In genomic region chr16:12900599-12901203, GRCh38 we compare ENCODE assay signal across 13 cellular contexts. TPM values are rescaled to one million over a fixed set of nuclear protein-coding genes. Genes with fewer than 3 reads are reported as not detected.
DNase-seq lines count a peak whose midpoint lies in the region; ATAC-seq and TF ChIP-seq lines count a peak whose summit lies in the region.
"Had no signal": no experiment of that assay in that cellular context is flagged by ENCODE, and none has a peak within 500 bp of the region (broad histone marks: within the 10 kb centered on the region; RNA-seq: fewer than 3 reads in every experiment).

No MANE protein-coding gene starts in this region.

- H3K36me3 ChIP-seq in PC-9 (ENCODE audit: low read depth) (peaks cover 5% of the 10 kb centered on the region), neuronal stem cell (replicated peaks in 1 of 2; ENCODE audit: control insufficient read depth in 2 of 2, insufficient read depth in 2 of 2, low read length in 2 of 2) (no peaks in the 10 kb centered on the region), tibial nerve (no peaks in the 10 kb centered on the region)
- H3K36me3 ChIP-seq: brain microvascular endothelial cell had no signal

- H3K79me1 ChIP-seq in neuronal stem cell (ENCODE audit: low read depth, low read length): peaks cover 9% of the 10 kb centered on the region

- CTCF ChIA-PET in PC-9 (lab: Charles Lee): interaction anchor here (0.7 kb wide), 1 partner anchor 45 kb away, joined by 4 read pairs; no protein-coding TSS in a partner anchor

- H3K9ac ChIP-seq in neuronal stem cell (ENCODE audit: low read depth, low read length, poor library complexity): peak overlapping the region; percentile 88

- WGBS in neuronal stem cell (ENCODE audit: extremely low coverage in 2 of 2, insufficient read length in 2 of 2, insufficient replicate concordance in 1 of 2), 2 donors: no CpG with 5 or more reads among the region's 37 CpGs
- WGBS in tibial nerve, 2 donors: 5% methylated on average over 22 to 31 of the region's 37 CpGs

- H3K4me2 ChIP-seq in PC-9: peak overlapping the region; percentile 83
- H3K4me2 ChIP-seq in neuronal stem cell (ENCODE audit: insufficient read depth, low read length, poor library complexity, severe bottlenecking): peak overlapping the region; percentile 98

- peak overlapping the region; percentile 84 for H3K4me3 Mint-ChIP-seq in glutamatergic neuron (ENCODE audit: unreplicated experiment)

- H3F3A ChIP-seq in PC-9 (ENCODE audit: insufficient read depth, low read depth): peaks cover 29% of the 10 kb centered on the region

- intact Hi-C loops in PC-9 (cut with micrococcal nuclease; ENCODE audit: unreplicated experiment): loop anchor here (5.0 to 10.0 kb wide), 3 partner anchors 77 to 806 kb away; no protein-coding TSS in a partner anchor

- H3K18ac ChIP-seq in neuronal stem cell (ENCODE audit: low read length): peak overlapping the region; percentile 96

- H3K27ac ChIP-seq in PC-9: peak overlapping the region; percentile 99
- H3K27ac ChIP-seq in neuronal stem cell (replicated peaks; ENCODE audit: low read length): no peak overlapping the region
- no peak overlapping the region for H3K27ac ChIP-seq in tibial nerve
- H3K27ac ChIP-seq: brain microvascular endothelial cell, C4-2B had no signal

- H3K79me2 ChIP-seq in PC-9 (ENCODE audit: low read depth): peaks cover 67% of the 10 kb centered on the region

- H3K4me3 ChIP-seq in PC-9: peak overlapping the region; percentile 75
- peak overlapping the region in 1 of 2 donors; percentile 74 for H3K4me3 ChIP-seq in neuronal stem cell (ENCODE audit: low read length in 2 of 2)
- H3K4me3 ChIP-seq in tibial nerve: peak overlapping the region in 1 of 4 donors; percentile 42

- H3K4me1 ChIP-seq in PC-9 (replicated peaks; ENCODE audit: insufficient read depth) (peaks cover 47% of the 10 kb centered on the region), neuronal stem cell (ENCODE audit: control insufficient read depth in 2 of 2, insufficient read depth in 1 of 2, low read depth in 1 of 2, low read length in 2 of 2) (peaks cover 0 to 7% of the 10 kb centered on the region in 2 donors), tibial nerve (peaks cover 0 to 32% (median 0%) of the 10 kb centered on the region in 4 donors)

- H2BK15ac ChIP-seq in neuronal stem cell (ENCODE audit: low read length): peak overlapping the region; percentile 93

- H3K27me3 ChIP-seq in PC-9 (ENCODE audit: insufficient read depth, low read depth): no peaks in the 10 kb centered on the region
- H3K27me3 ChIP-seq in neuronal stem cell (ENCODE audit: control insufficient read depth in 3 of 3, insufficient read depth in 3 of 3, low read depth in 1 of 3, low read length in 3 of 3): peaks cover 0 to 73% (median 7%) of the 10 kb centered on the region in 3 experiments
- peaks cover 0 to 62% of the 10 kb centered on the region in 2 donors for H3K27me3 ChIP-seq in tibial nerve

- no peak for TF ChIP-seq POLR2A in tibial nerve (IDR thresholded peaks at IDR 0.05)

- H3K9me3 ChIP-seq in PC-9 (ENCODE audit: insufficient read depth, low read depth): no peaks in the 10 kb centered on the region
- no peaks in the 10 kb centered on the region for H3K9me3 ChIP-seq in neuronal stem cell (replicated peaks in 1 of 2; ENCODE audit: control insufficient read depth in 2 of 2, insufficient read depth in 1 of 2, low read depth in 1 of 2, low read length in 2 of 2)
- H3K9me3 ChIP-seq in tibial nerve: no peaks in the 10 kb centered on the region

- H3K27me3 Mint-ChIP-seq in glutamatergic neuron (ENCODE audit: unreplicated experiment): peaks cover 8% of the 10 kb centered on the region

- peak overlapping the region; percentile 36 for H3K27ac Mint-ChIP-seq in glutamatergic neuron (ENCODE audit: unreplicated experiment)

- H3K14ac ChIP-seq in neuronal stem cell (ENCODE audit: low read length): peak overlapping the region; percentile 85

- no peak for TF ChIP-seq EP300 in tibial nerve (IDR thresholded peaks at IDR 0.05)

- H2BK5ac ChIP-seq in neuronal stem cell (ENCODE audit: low read length): no peak overlapping the region

- DNase-seq in ELF-1 (ENCODE audit: low read depth, low spot score): peak; percentile 21
- DNase-seq in PC-9: peak in 1 of 2 experiments; percentile 37
- peak; percentile 50 for DNase-seq in glutamatergic neuron
- DNase-seq in neuronal stem cell (ENCODE audit: low spot score): no peak
- no peak for DNase-seq in NCI-H345 treated with DMSO at 0.1 percent for 48 hours (lab: John Stamatoyannopoulos, UW; ENCODE audit: unreplicated experiment)
- no peak for DNase-seq in tibial nerve (ENCODE audit: low spot score in 2 of 2)
- DNase-seq in COLO829 (ENCODE audit: low spot score): no peak
- DNase-seq: activated CD4-positive, CD25-positive, alpha-beta regulatory T cell treated with anti-CD3 and anti-CD28 coated beads, Interleukin-2, amount 50 U/mL, for 72 hours; brain microvascular endothelial cell; midbrain; NCI-H1436 treated with DMSO at 0.1 percent for 48 hours had no signal

- H3K4me1 Mint-ChIP-seq in glutamatergic neuron (ENCODE audit: low read depth, unreplicated experiment): peaks cover 22% of the 10 kb centered on the region

- no peaks in the 10 kb centered on the region for H3K36me3 Mint-ChIP-seq in glutamatergic neuron (ENCODE audit: unreplicated experiment)

- H3K9me3 Mint-ChIP-seq in glutamatergic neuron (ENCODE audit: unreplicated experiment): peaks cover 8% of the 10 kb centered on the region

- H4K8ac ChIP-seq in neuronal stem cell (ENCODE audit: low read depth, low read length): no peak overlapping the region

- H4K91ac ChIP-seq in neuronal stem cell (ENCODE audit: low read depth, low read length, poor library complexity): no peak overlapping the region

- H2BK120ac ChIP-seq in neuronal stem cell (ENCODE audit: low read depth, low read length): no peak overlapping the region

- POLR2A ChIA-PET in PC-9 (lab: Charles Lee; ENCODE audit: unreplicated experiment): interaction anchor here (0.5 to 1.3 kb wide), 12 partner anchors 67 to 1019 kb away, joined by 3 to 27 read pairs (median 4); partner anchors contain the start of genes CPPED1 and ERCC4

- H3K23ac ChIP-seq in neuronal stem cell (ENCODE audit: low read depth, low read length, poor library complexity): peak overlapping the region; percentile 86

- peak overlapping the region; percentile 18 for H2BK12ac ChIP-seq in neuronal stem cell (ENCODE audit: low read length)

- peaks cover 26% of the 10 kb centered on the region for H4K20me1 ChIP-seq in PC-9 (ENCODE audit: insufficient read depth)

- H2AK5ac ChIP-seq in neuronal stem cell (ENCODE audit: low read depth, low read length): peak overlapping the region; percentile 51

- ATAC-seq in GM19397 (IDR thresholded peaks at IDR 0.05; ENCODE audit: unreplicated experiment): no peak

- H3K9me2 ChIP-seq in PC-9 (ENCODE audit: insufficient read depth): no peaks in the 10 kb centered on the region

- H2AFZ ChIP-seq in PC-9 (peak overlapping the region; percentile 51; the same call in 1 of the 2 replicates), neuronal stem cell (ENCODE audit: low read length) (no peak overlapping the region)

- BruUV-seq in PC-9 (replicated peaks; lab: Mats Ljungman, UMichigan): TSS peak; percentile 71

- H3K4ac ChIP-seq in neuronal stem cell (ENCODE audit: low read length): no peak overlapping the region

- TF ChIP-seq CTCF in PC-9 (conservative IDR thresholded peaks at IDR 0.05): no peak
- no peak for TF ChIP-seq CTCF in glutamatergic neuron (IDR thresholded peaks at IDR 0.05; ENCODE audit: partially characterized antibody, unreplicated experiment)
- no peak for TF ChIP-seq CTCF in tibial nerve (IDR thresholded peaks at IDR 0.05)

RNA-seq across cellular contexts. Expression of gene SHISA9, which starts 0.7 kb away (rescaled TPM):
- total RNA-seq in PC-9 (2021): 64.5 and 80.5 TPM in 2 replicates
- total RNA-seq in glutamatergic neuron (ENCODE audit: unreplicated experiment): 96.6 TPM
- 5.9 TPM for polyA plus RNA-seq in neuronal stem cell (2013, experiment 1 of 2)
- polyA plus RNA-seq in neuronal stem cell (2013, experiment 2 of 2): 5.8 TPM
- total RNA-seq in tibial nerve: 1 to 10 TPM; 2.0 to 6.3 (median 3.5) TPM

Comparison
In these comparisons a context has a peak if more than half of its experiments do, and no peak if none do; other contexts are left out.
1. DNase-seq: peak in ELF-1 (single experiment) and glutamatergic neuron (single experiment); none in neuronal stem cell (single experiment), NCI-H345 treated with DMSO at 0.1 percent for 48 hours (single experiment), tibial nerve (0 of 2) and COLO829 (single experiment).